ENCODE assay signal across 8 cellular contexts in the genomic region with DNA sequence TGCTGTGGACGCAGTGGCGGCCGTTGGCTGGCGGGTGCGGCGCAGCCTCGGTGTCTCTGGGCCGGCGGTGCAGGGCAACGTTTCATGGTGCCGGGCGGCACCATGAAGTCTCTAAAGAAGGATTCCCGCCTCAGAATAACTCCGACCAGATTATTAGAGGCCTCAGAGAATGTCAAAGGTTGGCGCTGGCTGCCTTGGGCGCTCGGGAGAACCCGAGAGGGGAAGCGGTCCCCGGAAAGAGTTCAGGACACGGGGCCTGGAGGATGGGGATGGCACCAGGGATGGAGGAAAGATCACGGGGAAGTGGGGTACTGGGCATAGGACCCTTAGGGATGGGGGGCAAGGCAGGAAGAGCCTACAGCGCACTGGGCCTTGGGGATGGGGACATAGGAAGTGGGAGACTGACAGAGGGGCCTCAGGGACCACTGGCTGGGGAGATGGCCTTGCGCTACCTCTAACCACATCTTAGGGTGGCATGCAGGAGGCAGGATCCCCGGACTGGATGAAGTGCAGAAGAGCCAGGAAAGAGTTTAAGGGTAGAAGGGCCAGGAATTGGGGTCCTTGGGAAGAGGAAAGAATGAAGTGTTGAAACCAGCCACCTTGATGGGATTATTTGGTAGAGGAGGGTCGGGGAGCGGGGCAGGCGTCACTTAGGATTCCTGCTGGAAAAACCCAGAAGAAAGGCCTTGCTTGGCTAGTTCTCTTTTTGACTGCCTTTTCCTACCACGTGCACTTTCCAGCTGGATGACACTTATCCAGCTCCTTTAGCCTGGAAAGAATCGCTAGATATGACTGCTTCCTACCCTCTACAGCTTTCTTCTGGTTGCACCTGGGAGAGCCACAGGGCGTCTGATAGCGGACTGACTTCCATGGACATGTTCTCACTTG. TPM values are rescaled to one million over a fixed set of nuclear protein-coding genes. Genes with fewer than 3 reads are reported as not detected.
DNase-seq lines count a peak whose midpoint lies in the region; ATAC-seq, FAIRE-seq and TF ChIP-seq lines count a peak whose summit lies in the region.

No MANE protein-coding gene starts in this region.

- H3K27ac ChIP-seq in K562 (ENCODE audit: extremely low read depth, low read depth, low read length): no peak overlapping the region
- H3K27ac ChIP-seq in thoracic aorta: peak overlapping the region; percentile 53 to 61
- no peak overlapping the region for H3K27ac ChIP-seq in SJCRH30

- no peaks in the 10 kb centered on the region for H3K9me1 ChIP-seq in K562 (ENCODE audit: control insufficient read depth, insufficient read depth, low read length)

- in situ Hi-C loops in K562 (cut with MboI): no loop called here

- TF ChIP-seq EP300 in K562 (IDR thresholded peaks at IDR 0.05; ENCODE audit: low read length): no peak

- POLR2A ChIA-PET in activated CD4-positive, alpha-beta T cell treated with anti-CD3 and anti-CD28 coated beads for 36 hours (lab: Charles Lee): interaction anchor here (0.6 kb wide), 1 partner anchor 14 kb away, joined by 4 read pairs; no protein-coding TSS in a partner anchor
- POLR2A ChIA-PET in K562 (lab: Yijun Ruan, JAX): no interaction called here

- 39% methylated on average over 27 of the region's 32 CpGs for WGBS in K562 (ENCODE audit: insufficient coverage, low coverage, missing lambda C conversion rate)
- 22 to 64% methylated on average over 18 to 32 of the region's 32 CpGs for WGBS in lower leg skin, 2 donors

- H3K27ac Mint-ChIP-seq in activated CD4-positive, alpha-beta T cell treated with anti-CD3 and anti-CD28 coated beads for 36 hours: peak overlapping the region; percentile 43

- H3K4me1 ChIP-seq in K562 (replicated peaks in 1 of 2; ENCODE audit: control insufficient read depth in 2 of 2, insufficient read depth in 2 of 2, low read length in 2 of 2) (peaks cover 0 to 9% of the 10 kb centered on the region in 2 experiments; a peak in 1 of 5 replicates), thoracic aorta (ENCODE audit: control insufficient read depth in 1 of 2, low read depth in 2 of 2) (peaks cover 6 to 14% of the 10 kb centered on the region in 2 donors), SJCRH30 (no peaks in the 10 kb centered on the region)

- no peak for TF ChIP-seq RAD21 in K562 (CRISPR knock-in tag; conservative IDR thresholded peaks at IDR 0.05 in 1 of 2, IDR thresholded peaks at IDR 0.05 in 1 of 2)

- H3K9me3 Mint-ChIP-seq in activated CD4-positive, alpha-beta T cell treated with anti-CD3 and anti-CD28 coated beads for 36 hours (ENCODE audit: low read depth): no peaks in the 10 kb centered on the region

- DNase-seq in activated CD4-positive, alpha-beta T cell treated with anti-CD3 and anti-CD28 coated beads for 36 hours: no peak
- no peak for DNase-seq in activated CD4-positive, alpha-beta T cell treated with anti-CD3 and anti-CD28 coated beads, Interleukin-2, amount 50 U/mL, for 48 hours
- no peak for DNase-seq in K562 (ENCODE audit: extremely low read depth in 1 of 4, low spot score in 3 of 4)
- DNase-seq in lower leg skin (ENCODE audit: low spot score in 2 of 2): no peak
- no peak for DNase-seq in thoracic aorta (ENCODE audit: low spot score)
- DNase-seq in middle frontal gyrus (ENCODE audit: extremely low spot score, low spot score): no peak
- no peak for DNase-seq in SJCRH30
- DNase-seq in NCI-H2081 (lab: John Stamatoyannopoulos, UW): no peak

- no peaks in the 10 kb centered on the region for H4K20me1 ChIP-seq in K562 (replicated peaks; ENCODE audit: control insufficient read depth, insufficient read depth, low read length)

- no TSS peak for BruUV-seq in K562 (replicated peaks; lab: Mats Ljungman, UMichigan)

- H3K27me3 ChIP-seq in K562 (ENCODE audit: control insufficient read depth in 2 of 2, insufficient read depth in 2 of 2, low read length in 2 of 2): peaks cover 26 to 60% of the 10 kb centered on the region in 2 experiments
- H3K27me3 ChIP-seq in thoracic aorta (replicated peaks; ENCODE audit: insufficient read depth): no peaks in the 10 kb centered on the region
- no peaks in the 10 kb centered on the region for H3K27me3 ChIP-seq in SJCRH30

- H3K27me3 Mint-ChIP-seq in activated CD4-positive, alpha-beta T cell treated with anti-CD3 and anti-CD28 coated beads for 36 hours: peaks cover 4% of the 10 kb centered on the region

- no peak overlapping the region for H2AFZ ChIP-seq in K562 (ENCODE audit: low read depth, low read length)

- no peak overlapping the region for H3K9ac ChIP-seq in K562 (ENCODE audit: insufficient read depth in 1 of 2, low read depth in 2 of 2, low read length in 2 of 2)

- peak overlapping the region; percentile 72 for H3K4me3 Mint-ChIP-seq in activated CD4-positive, alpha-beta T cell treated with anti-CD3 and anti-CD28 coated beads for 36 hours

- peaks cover 31% of the 10 kb centered on the region for H3K4me1 Mint-ChIP-seq in activated CD4-positive, alpha-beta T cell treated with anti-CD3 and anti-CD28 coated beads for 36 hours

- TF ChIP-seq POLR2A in K562 (conservative IDR thresholded peaks at IDR 0.05) (no peak), lower leg skin (IDR thresholded peaks at IDR 0.05) (no peak)

- H3K9me3 ChIP-seq in K562 (replicated peaks; ENCODE audit: control insufficient read depth, insufficient read depth, low read depth, low read length) (no peaks in the 10 kb centered on the region), thoracic aorta (no peaks in the 10 kb centered on the region), SJCRH30 (replicated peaks) (no peaks in the 10 kb centered on the region)

- no peak for FAIRE-seq in K562 (lab: Jason Lieb, UNC)

- H3K36me3 Mint-ChIP-seq in activated CD4-positive, alpha-beta T cell treated with anti-CD3 and anti-CD28 coated beads for 36 hours (ENCODE audit: low read depth): no peaks in the 10 kb centered on the region

- intact Hi-C loops in activated CD4-positive, alpha-beta T cell treated with anti-CD3 and anti-CD28 coated beads for 36 hours (cut with DNase I, micrococcal nuclease): loop anchor here (1.0 to 2.0 kb wide), 2 partner anchors 30 to 198 kb away; a partner anchor contains a TSS
- intact Hi-C loops in K562 (cut with micrococcal nuclease): no loop called here
- intact Hi-C loops in lower leg skin (cut with DNase I; ENCODE audit: low total_unique reads): no loop called here

- no peak overlapping the region for H3K4me2 ChIP-seq in K562 (ENCODE audit: insufficient read depth, low read length)

- ATAC-seq in activated CD4-positive, alpha-beta T cell treated with anti-CD3 and anti-CD28 coated beads for 36 hours: no peak
- ATAC-seq in K562: no peak
- ATAC-seq in thoracic aorta (ENCODE audit: insufficient number of reproducible peaks, low FRiP score, low read depth): peak; percentile 15

- no peak for TF ChIP-seq CTCF in K562 (IDR thresholded peaks at IDR 0.05 in 2 of 3, conservative IDR thresholded peaks at IDR 0.05 in 1 of 3; ENCODE audit: insufficient read depth in 2 of 3, low read depth in 1 of 3, low read length in 3 of 3)
- no peak for TF ChIP-seq CTCF in lower leg skin (IDR thresholded peaks at IDR 0.05)
- no peak for TF ChIP-seq CTCF in thoracic aorta (IDR thresholded peaks at IDR 0.05)

- H3K79me2 ChIP-seq in K562 (ENCODE audit: control insufficient read depth, insufficient read depth, low read length): no peaks in the 10 kb centered on the region

- CTCF ChIA-PET in activated CD4-positive, alpha-beta T cell treated with anti-CD3 and anti-CD28 coated beads for 36 hours (lab: Charles Lee): no interaction called here
- CTCF ChIA-PET in K562 (lab: Yijun Ruan, JAX; ENCODE audit: low intra/inter-chr PET ratio): no interaction called here

- H3K4me3 ChIP-seq in K562: no peak overlapping the region
- peak overlapping the region; percentile 25 for H3K4me3 ChIP-seq in lower leg skin (ENCODE audit: low read depth, poor library complexity, severe bottlenecking)
- peak overlapping the region; percentile 76 for H3K4me3 ChIP-seq in thoracic aorta
- H3K4me3 ChIP-seq in SJCRH30: no peak overlapping the region

- H3K36me3 ChIP-seq in K562 (ENCODE audit: control insufficient read depth, insufficient read depth, low read length) (no peaks in the 10 kb centered on the region), thoracic aorta (no peaks in the 10 kb centered on the region), SJCRH30 (no peaks in the 10 kb centered on the region)

RNA-seq across cellular contexts. Expression of a gene that starts 0.6 kb away (rescaled TPM):
- total RNA-seq in activated CD4-positive, alpha-beta T cell treated with anti-CD3 and anti-CD28 coated beads for 36 hours: 1 to 10 TPM; 1.4 to 1.8 TPM
- total RNA-seq in K562 (2011; cell fraction: chromatin; rRNA removed; ENCODE audit: low replicate concordance): not detected in 2 replicates
- 0.50 TPM in 1 of 2 replicates, not detected in the other for total RNA-seq in K562 (2011; cell fraction: nucleolus; rRNA removed)
- 0.31 and 1.5 TPM in 2 replicates for total RNA-seq in K562 (2011; cell fraction: nucleoplasm; rRNA removed)
- not detected in 2 replicates for total RNA-seq in K562 (2014; rRNA removed)
- not detected in 2 replicates for total RNA-seq in K562 (2014; rRNA removed; fragmentation: Illumina TruSeq; extraction: Trizol)
- not detected in 2 replicates for total RNA-seq in K562 (2015; rRNA removed; fragmentation: Illumina TruSeq; extraction: Trizol)
- total RNA-seq in K562 (2021): not detected in 2 replicates
- not detected in 2 replicates for polyA plus RNA-seq in K562 (2011; rRNA removed)
- not detected in 2 replicates for polyA plus RNA-seq in K562 (2011; cell fraction: cytosol; rRNA removed)
- 0.07 TPM in 1 of 2 replicates, not detected in the other for polyA plus RNA-seq in K562 (2011; cell fraction: nucleus; rRNA removed)
- polyA plus RNA-seq in K562 (2012): not detected in 2 replicates
- polyA plus RNA-seq in K562 (2014; fragmentation: Illumina TruSeq; extraction: Trizol): not detected in 2 replicates
- not detected for polyA plus RNA-seq in K562 (2014; fragmentation: Nextera tagmentation; extraction: Ambion mirVana)
- not detected in 2 replicates for polyA plus RNA-seq in K562 (2014; rRNA removed)
- polyA minus RNA-seq in K562 (2011; rRNA and poly(A)+ RNA removed): not detected in 2 replicates
- not detected in 2 replicates for polyA minus RNA-seq in K562 (2011; cell fraction: cytosol; rRNA and poly(A)+ RNA removed)
- not detected in 2 replicates for polyA minus RNA-seq in K562 (2011; cell fraction: nucleus; rRNA and poly(A)+ RNA removed)
- 1 to 10 TPM in 1 of 4 donors, under 1 TPM in 3; 0.38 to 2.3 (median 0.54) TPM for total RNA-seq in lower leg skin
- total RNA-seq in thoracic aorta: under 1 TPM; 0.56 to 0.68 TPM
- total RNA-seq in SJCRH30 (2014; rRNA removed; shearing (Covaris generic)): not detected in 2 replicates

RNA-seq across cellular contexts. Expression of a gene that starts 23.7 kb away (rescaled TPM):
- not detected for total RNA-seq in activated CD4-positive, alpha-beta T cell treated with anti-CD3 and anti-CD28 coated beads for 36 hours
- 0.09 TPM in 1 of 2 replicates, not detected in the other for total RNA-seq in K562 (2011; cell fraction: chromatin; rRNA removed; ENCODE audit: low replicate concordance)
- total RNA-seq in K562 (2011; cell fraction: nucleolus; rRNA removed): 0.33 TPM in 1 of 2 replicates, not detected in the other
- total RNA-seq in K562 (2011; cell fraction: nucleoplasm; rRNA removed): not detected in 2 replicates
- not detected in 2 replicates for total RNA-seq in K562 (2014; rRNA removed)
- not detected in 2 replicates for total RNA-seq in K562 (2014; rRNA removed; fragmentation: Illumina TruSeq; extraction: Trizol)
- not detected in 2 replicates for total RNA-seq in K562 (2015; rRNA removed; fragmentation: Illumina TruSeq; extraction: Trizol)
- 0.16 TPM in 2 replicates for total RNA-seq in K562 (2021)
- polyA plus RNA-seq in K562 (2011; rRNA removed): not detected in 2 replicates
- 0.01 TPM in 1 of 2 replicates, not detected in the other for polyA plus RNA-seq in K562 (2011; cell fraction: cytosol; rRNA removed)
- polyA plus RNA-seq in K562 (2011; cell fraction: nucleus; rRNA removed): 0.04 and 0.07 TPM in 2 replicates
- not detected in 2 replicates for polyA plus RNA-seq in K562 (2012)
- polyA plus RNA-seq in K562 (2014; fragmentation: Illumina TruSeq; extraction: Trizol): not detected in 2 replicates
- not detected for polyA plus RNA-seq in K562 (2014; fragmentation: Nextera tagmentation; extraction: Ambion mirVana)
- not detected in 2 replicates for polyA plus RNA-seq in K562 (2014; rRNA removed)
- 0.09 TPM in 1 of 2 replicates, not detected in the other for polyA minus RNA-seq in K562 (2011; rRNA and poly(A)+ RNA removed)
- polyA minus RNA-seq in K562 (2011; cell fraction: cytosol; rRNA and poly(A)+ RNA removed): not detected in 2 replicates
- polyA minus RNA-seq in K562 (2011; cell fraction: nucleus; rRNA and poly(A)+ RNA removed): 0.11 TPM in 1 of 2 replicates, not detected in the other
- total RNA-seq in lower leg skin: 100 to 1,000 TPM in 3 of 4 donors, 10 to 100 TPM in 1; 99.2 to 174 (median 115) TPM
- 1 to 10 TPM in 1 of 2 donors, not detected in 1; 1.4 TPM for total RNA-seq in thoracic aorta
- not detected in 2 replicates for total RNA-seq in SJCRH30 (2014; rRNA removed; shearing (Covaris generic))

RNA-seq across cellular contexts. Expression of a gene that starts 30.2 kb away (rescaled TPM):
- total RNA-seq in activated CD4-positive, alpha-beta T cell treated with anti-CD3 and anti-CD28 coated beads for 36 hours: 10 to 100 TPM; 21.5 to 29.0 TPM
- total RNA-seq in K562 (2011; cell fraction: chromatin; rRNA removed; ENCODE audit: low replicate concordance): 82.5 and 106 TPM in 2 replicates
- total RNA-seq in K562 (2011; cell fraction: nucleolus; rRNA removed): 91.9 and 98.4 TPM in 2 replicates
- total RNA-seq in K562 (2011; cell fraction: nucleoplasm; rRNA removed): 76.1 and 86.0 TPM in 2 replicates
- total RNA-seq in K562 (2014; rRNA removed): 27.3 and 39.7 TPM in 2 replicates
- 24.5 and 26.8 TPM in 2 replicates for total RNA-seq in K562 (2014; rRNA removed; fragmentation: Illumina TruSeq; extraction: Trizol)
- 25.9 and 26.2 TPM in 2 replicates for total RNA-seq in K562 (2015; rRNA removed; fragmentation: Illumina TruSeq; extraction: Trizol)
- total RNA-seq in K562 (2021): 41.9 and 44.0 TPM in 2 replicates
- 37.3 and 40.0 TPM in 2 replicates for polyA plus RNA-seq in K562 (2011; rRNA removed)
- 24.5 and 36.5 TPM in 2 replicates for polyA plus RNA-seq in K562 (2011; cell fraction: cytosol; rRNA removed)
- 190 and 193 TPM in 2 replicates for polyA plus RNA-seq in K562 (2011; cell fraction: nucleus; rRNA removed)
- 23.1 and 26.7 TPM in 2 replicates for polyA plus RNA-seq in K562 (2012)
- 23.1 and 24.9 TPM in 2 replicates for polyA plus RNA-seq in K562 (2014; fragmentation: Illumina TruSeq; extraction: Trizol)
- polyA plus RNA-seq in K562 (2014; fragmentation: Nextera tagmentation; extraction: Ambion mirVana): 1 to 10 TPM; 4.5 to 5.2 TPM
- 42.5 and 44.8 TPM in 2 replicates for polyA plus RNA-seq in K562 (2014; rRNA removed)
- polyA minus RNA-seq in K562 (2011; rRNA and poly(A)+ RNA removed): 22.7 and 23.6 TPM in 2 replicates
- 10.9 and 17.9 TPM in 2 replicates for polyA minus RNA-seq in K562 (2011; cell fraction: cytosol; rRNA and poly(A)+ RNA removed)
- polyA minus RNA-seq in K562 (2011; cell fraction: nucleus; rRNA and poly(A)+ RNA removed): 60.3 and 71.5 TPM in 2 replicates
- 10 to 100 TPM; 21.5 to 40.5 (median 26.5) TPM for total RNA-seq in lower leg skin
- total RNA-seq in thoracic aorta: 10 to 100 TPM; 21.4 to 35.3 TPM
- total RNA-seq in SJCRH30 (2014; rRNA removed; shearing (Covaris generic)): 14.8 and 17.3 TPM in 2 replicates

RNA-seq across cellular contexts. Expression of a gene that starts 38.2 kb away (rescaled TPM):
- total RNA-seq in activated CD4-positive, alpha-beta T cell treated with anti-CD3 and anti-CD28 coated beads for 36 hours: 10 to 100 TPM in 1 of 2 experiments, 1 to 10 TPM in 1; 9.0 to 10.7 TPM
- 6.5 and 16.4 TPM in 2 replicates for total RNA-seq in K562 (2011; cell fraction: chromatin; rRNA removed; ENCODE audit: low replicate concordance)
- 10.9 and 11.0 TPM in 2 replicates for total RNA-seq in K562 (2011; cell fraction: nucleolus; rRNA removed)
- 5.4 and 7.9 TPM in 2 replicates for total RNA-seq in K562 (2011; cell fraction: nucleoplasm; rRNA removed)
- total RNA-seq in K562 (2014; rRNA removed) (1.0 and 2.6 TPM in 2 replicates), K562 (2014; rRNA removed; fragmentation: Illumina TruSeq; extraction: Trizol) (0.67 and 0.80 TPM in 2 replicates), K562 (2015; rRNA removed; fragmentation: Illumina TruSeq; extraction: Trizol) (1.8 and 2.1 TPM in 2 replicates), K562 (2021) (2.5 and 3.2 TPM in 2 replicates), lower leg skin (10 to 100 TPM; 27.6 to 56.0 (median 40.6) TPM), thoracic aorta (100 to 1,000 TPM in 1 of 2 donors, 10 to 100 TPM in 1; 82.8 to 118 TPM)
- polyA plus RNA-seq in K562 (2011; rRNA removed) (1.5 and 5.8 TPM in 2 replicates), K562 (2014; fragmentation: Illumina TruSeq; extraction: Trizol) (1.3 and 2.1 TPM in 2 replicates), K562 (2014; fragmentation: Nextera tagmentation; extraction: Ambion mirVana) (under 1 TPM; 0.08 to 0.13 TPM), K562 (2014; rRNA removed) (3.7 and 4.0 TPM in 2 replicates)
- 1.6 and 2.9 TPM in 2 replicates for polyA plus RNA-seq in K562 (2011; cell fraction: cytosol; rRNA removed)
- 33.3 and 59.9 TPM in 2 replicates for polyA plus RNA-seq in K562 (2011; cell fraction: nucleus; rRNA removed)
- 2.7 and 9.9 TPM in 2 replicates for polyA plus RNA-seq in K562 (2012)
- 1.6 and 1.8 TPM in 2 replicates for polyA minus RNA-seq in K562 (2011; rRNA and poly(A)+ RNA removed)
- polyA minus RNA-seq in K562 (2011; cell fraction: cytosol; rRNA and poly(A)+ RNA removed): 0.48 and 5.2 TPM in 2 replicates
- 7.9 and 20.1 TPM in 2 replicates for polyA minus RNA-seq in K562 (2011; cell fraction: nucleus; rRNA and poly(A)+ RNA removed)
- 12.0 and 13.1 TPM in 2 replicates for total RNA-seq in SJCRH30 (2014; rRNA removed; shearing (Covaris generic))

RNA-seq across cellular contexts. Expression of a gene that starts 40.1 kb away (rescaled TPM):
- not detected for total RNA-seq in activated CD4-positive, alpha-beta T cell treated with anti-CD3 and anti-CD28 coated beads for 36 hours
- not detected in 2 replicates for total RNA-seq in K562 (2011; cell fraction: chromatin; rRNA removed; ENCODE audit: low replicate concordance)
- total RNA-seq in K562 (2011; cell fraction: nucleolus; rRNA removed): not detected in 2 replicates
- total RNA-seq in K562 (2011; cell fraction: nucleoplasm; rRNA removed): not detected in 2 replicates
- not detected in 2 replicates for total RNA-seq in K562 (2014; rRNA removed)
- total RNA-seq in K562 (2014; rRNA removed; fragmentation: Illumina TruSeq; extraction: Trizol): not detected in 2 replicates
- not detected in 2 replicates for total RNA-seq in K562 (2015; rRNA removed; fragmentation: Illumina TruSeq; extraction: Trizol)
- not detected in 2 replicates for total RNA-seq in K562 (2021)
- not detected in 2 replicates for polyA plus RNA-seq in K562 (2011; rRNA removed)
- not detected in 2 replicates for polyA plus RNA-seq in K562 (2011; cell fraction: cytosol; rRNA removed)
- polyA plus RNA-seq in K562 (2011; cell fraction: nucleus; rRNA removed): not detected in 2 replicates
- polyA plus RNA-seq in K562 (2012): 0.12 and 0.15 TPM in 2 replicates
- polyA plus RNA-seq in K562 (2014; fragmentation: Illumina TruSeq; extraction: Trizol): not detected in 2 replicates
- polyA plus RNA-seq in K562 (2014; fragmentation: Nextera tagmentation; extraction: Ambion mirVana): not detected
- polyA plus RNA-seq in K562 (2014; rRNA removed): not detected in 2 replicates
- polyA minus RNA-seq in K562 (2011; rRNA and poly(A)+ RNA removed): not detected in 2 replicates
- not detected in 2 replicates for polyA minus RNA-seq in K562 (2011; cell fraction: cytosol; rRNA and poly(A)+ RNA removed)
- polyA minus RNA-seq in K562 (2011; cell fraction: nucleus; rRNA and poly(A)+ RNA removed): not detected in 2 replicates
- total RNA-seq in lower leg skin: 1 to 10 TPM; 3.2 to 8.2 (median 7.2) TPM
- not detected for total RNA-seq in thoracic aorta
- total RNA-seq in SJCRH30 (2014; rRNA removed; shearing (Covaris generic)): not detected in 2 replicates

Comparison
In these comparisons a context has a peak if more than half of its experiments do, and no peak if none do; other contexts are left out.
1. H3K27ac ChIP-seq: peak in thoracic aorta (2 of 2); none in K562 (single experiment) and SJCRH30 (single experiment).
2. H3K4me3 ChIP-seq: peak in lower leg skin (single experiment) and thoracic aorta (single experiment); none in K562 (single experiment) and SJCRH30 (single experiment).
3. RNA of a gene that starts 23.7 kb away (total RNA-seq): 99.2 to 174 TPM in lower leg skin; 1.4 TPM in thoracic aorta, 0.09 to 0.33 TPM in K562, not detected in activated CD4-positive, alpha-beta T cell treated with anti-CD3 and anti-CD28 coated beads for 36 hours and not detected in SJCRH30; every median in the first group is over 10 times any median in the second.
4. intact Hi-C loops: an anchor here in activated CD4-positive, alpha-beta T cell treated with anti-CD3 and anti-CD28 coated beads for 36 hours (1.0 to 2.0 kb wide); none called in K562 and lower leg skin.